8 cellular contexts compared by ENCODE assay signal in the genomic region with DNA sequence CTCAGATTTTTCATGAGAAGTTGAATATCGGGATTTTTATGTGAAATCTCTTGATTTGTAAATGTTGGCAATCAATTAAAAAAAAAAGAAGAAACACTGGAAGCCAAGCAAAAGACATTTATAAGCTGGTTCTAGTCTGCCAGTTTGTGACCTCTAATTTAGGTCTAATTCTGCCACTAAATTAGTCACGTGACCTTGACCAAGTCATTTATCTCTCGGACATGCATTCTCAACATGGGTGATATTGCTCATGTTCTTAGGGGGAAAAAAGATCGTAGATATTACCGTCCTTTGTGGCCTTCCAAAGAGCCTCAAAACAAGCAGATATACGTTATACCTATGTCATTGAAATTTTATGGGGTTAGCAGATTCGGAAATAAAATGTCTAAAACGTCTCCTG. TPM values are rescaled to one million over a fixed set of nuclear protein-coding genes. Genes with fewer than 3 reads are reported as not detected.
DNase-seq lines count a peak whose midpoint lies in the region; ATAC-seq and TF ChIP-seq lines count a peak whose summit lies in the region.

No MANE protein-coding gene starts in this region.

- H3K27me3 Mint-ChIP-seq in activated CD8-positive, alpha-beta memory T cell treated with anti-CD3 and anti-CD28 coated beads, Interleukin-2, amount 10 ng/mL, durations not matched to agents 7 days and 5 days, result no peaks in the 10 kb centered on the region
- H3K27me3 Mint-ChIP-seq in activated naive CD8-positive, alpha-beta T cell treated with anti-CD3 and anti-CD28 coated beads, Interleukin-2, amount 10 ng/mL, durations not matched to agents 7 days and 5 days, result no peaks in the 10 kb centered on the region

- no peaks in the 10 kb centered on the region for H3K9me3 ChIP-seq in thyroid gland

- TF ChIP-seq CTCF in kidney epithelial cell (IDR thresholded peaks at IDR 0.05; ENCODE audit: insufficient read depth, low read length, poor library complexity, severe bottlenecking) (no peak), thyroid gland (IDR thresholded peaks at IDR 0.05) (no peak)

- H3K27ac ChIP-seq in thyroid gland, result peak overlapping the region in 1 of 3 donors; percentile 65

- 62 to 77% methylated on average over 8 of the region's 8 CpGs for WGBS in thyroid gland, 2 donors

- CTCF ChIA-PET in activated CD8-positive, alpha-beta memory T cell treated with anti-CD3 and anti-CD28 coated beads, Interleukin-2, amount 10 ng/mL, durations not matched to agents 7 days and 5 days (lab: Charles Lee), result interaction anchor here (0.8 to 2.0 kb wide), 3 partner anchors 134 to 182 kb away, joined by 3 to 5 read pairs (median 3); no protein-coding TSS in a partner anchor

- peaks cover 12% of the 10 kb centered on the region for H3K36me3 Mint-ChIP-seq in activated CD8-positive, alpha-beta memory T cell treated with anti-CD3 and anti-CD28 coated beads, Interleukin-2, amount 10 ng/mL, durations not matched to agents 7 days and 5 days
- H3K36me3 Mint-ChIP-seq in activated naive CD8-positive, alpha-beta T cell treated with anti-CD3 and anti-CD28 coated beads, Interleukin-2, amount 10 ng/mL, durations not matched to agents 7 days and 5 days, result peaks cover 10% of the 10 kb centered on the region

- peak overlapping the region; percentile 69 for H3K27ac Mint-ChIP-seq in activated CD8-positive, alpha-beta memory T cell treated with anti-CD3 and anti-CD28 coated beads, Interleukin-2, amount 10 ng/mL, durations not matched to agents 7 days and 5 days
- H3K27ac Mint-ChIP-seq in activated naive CD8-positive, alpha-beta T cell treated with anti-CD3 and anti-CD28 coated beads, Interleukin-2, amount 10 ng/mL, durations not matched to agents 7 days and 5 days, result peak overlapping the region; percentile 76

- H3K4me3 ChIP-seq in kidney epithelial cell (ENCODE audit: low read depth, low read length) (peak overlapping the region; percentile 87), thyroid gland (replicated peaks in 1 of 3) (peak overlapping the region in 2 of 3 donors; percentile 74 to 88)

- H3K4me1 ChIP-seq in thyroid gland, result peaks cover 4 to 5% of the 10 kb centered on the region in 2 donors

- peaks cover 3% of the 10 kb centered on the region for H3K9me3 Mint-ChIP-seq in activated CD8-positive, alpha-beta memory T cell treated with anti-CD3 and anti-CD28 coated beads, Interleukin-2, amount 10 ng/mL, durations not matched to agents 7 days and 5 days (ENCODE audit: low read depth)
- peaks cover 8% of the 10 kb centered on the region for H3K9me3 Mint-ChIP-seq in activated naive CD8-positive, alpha-beta T cell treated with anti-CD3 and anti-CD28 coated beads, Interleukin-2, amount 10 ng/mL, durations not matched to agents 7 days and 5 days

- no peak for ATAC-seq in activated CD8-positive, alpha-beta memory T cell treated with anti-CD3 and anti-CD28 coated beads, Interleukin-2, amount 10 ng/mL, durations not matched to agents 7 days and 5 days
- no peak for ATAC-seq in activated naive CD8-positive, alpha-beta T cell treated with anti-CD3 and anti-CD28 coated beads, Interleukin-2, amount 10 ng/mL, durations not matched to agents 7 days and 5 days (ENCODE audit: low read depth)
- ATAC-seq in HG02678 (IDR thresholded peaks at IDR 0.05; ENCODE audit: unreplicated experiment), result no peak

- H3K4me1 Mint-ChIP-seq in activated CD8-positive, alpha-beta memory T cell treated with anti-CD3 and anti-CD28 coated beads, Interleukin-2, amount 10 ng/mL, durations not matched to agents 7 days and 5 days, result peaks cover 23% of the 10 kb centered on the region
- peaks cover 15% of the 10 kb centered on the region for H3K4me1 Mint-ChIP-seq in activated naive CD8-positive, alpha-beta T cell treated with anti-CD3 and anti-CD28 coated beads, Interleukin-2, amount 10 ng/mL, durations not matched to agents 7 days and 5 days

- no peaks in the 10 kb centered on the region for H3K27me3 ChIP-seq in kidney epithelial cell (ENCODE audit: control insufficient read depth, insufficient read depth, low read length)
- no peaks in the 10 kb centered on the region for H3K27me3 ChIP-seq in thyroid gland

- TF ChIP-seq POLR2A in thyroid gland (IDR thresholded peaks at IDR 0.05), result no peak

- H3K4me3 Mint-ChIP-seq in activated CD8-positive, alpha-beta memory T cell treated with anti-CD3 and anti-CD28 coated beads, Interleukin-2, amount 10 ng/mL, durations not matched to agents 7 days and 5 days, result peak overlapping the region; percentile 99
- peak overlapping the region; percentile 90 for H3K4me3 Mint-ChIP-seq in activated naive CD8-positive, alpha-beta T cell treated with anti-CD3 and anti-CD28 coated beads, Interleukin-2, amount 10 ng/mL, durations not matched to agents 7 days and 5 days

- POLR2A ChIA-PET in activated naive CD8-positive, alpha-beta T cell treated with anti-CD3 and anti-CD28 coated beads, Interleukin-2, amount 10 ng/mL, durations not matched to agents 7 days and 5 days (lab: Charles Lee), result no interaction called here

- no peak for DNase-seq in activated CD8-positive, alpha-beta memory T cell treated with anti-CD3 and anti-CD28 coated beads, Interleukin-2, amount 10 ng/mL, durations not matched to agents 7 days and 5 days
- DNase-seq in activated CD8-positive, alpha-beta memory T cell treated with anti-CD3 and anti-CD28 coated beads for 24 hours, result no peak
- DNase-seq in activated naive CD8-positive, alpha-beta T cell treated with anti-CD3 and anti-CD28 coated beads, Interleukin-2, amount 10 ng/mL, durations not matched to agents 7 days and 5 days, result no peak
- DNase-seq in kidney epithelial cell (ENCODE audit: low read depth), result no peak
- no peak for DNase-seq in thyroid gland
- no peak for DNase-seq in NCI-H2196 (lab: John Stamatoyannopoulos, UW; ENCODE audit: unreplicated experiment)
- no peak for DNase-seq in OCI-M1 (lab: John Stamatoyannopoulos, UW)

- H3K36me3 ChIP-seq in kidney epithelial cell (ENCODE audit: control insufficient read depth, insufficient read depth, low read length), result no peaks in the 10 kb centered on the region
- no peaks in the 10 kb centered on the region for H3K36me3 ChIP-seq in thyroid gland

- intact Hi-C loops in thyroid gland (cut with DNase I), result no loop called here

RNA-seq across cellular contexts. Expression of a gene that starts 52.9 kb away (rescaled TPM):
- total RNA-seq in activated CD8-positive, alpha-beta memory T cell treated with anti-CD3 and anti-CD28 coated beads, Interleukin-2, amount 10 ng/mL, durations not matched to agents 7 days and 5 days, result 1 to 10 TPM; 5.2 to 6.5 TPM
- total RNA-seq in activated naive CD8-positive, alpha-beta T cell treated with anti-CD3 and anti-CD28 coated beads, Interleukin-2, amount 10 ng/mL, durations not matched to agents 7 days and 5 days, result 1 to 10 TPM; 6.3 to 7.2 TPM
- total RNA-seq in kidney epithelial cell, result 8.8 and 8.9 TPM in 2 replicates
- 10 to 100 TPM in 3 of 4 donors, 1 to 10 TPM in 1; 7.5 to 25.2 (median 10.8) TPM for total RNA-seq in thyroid gland
